1 cellular context compared by ENCODE assay signal in the genomic region with DNA sequence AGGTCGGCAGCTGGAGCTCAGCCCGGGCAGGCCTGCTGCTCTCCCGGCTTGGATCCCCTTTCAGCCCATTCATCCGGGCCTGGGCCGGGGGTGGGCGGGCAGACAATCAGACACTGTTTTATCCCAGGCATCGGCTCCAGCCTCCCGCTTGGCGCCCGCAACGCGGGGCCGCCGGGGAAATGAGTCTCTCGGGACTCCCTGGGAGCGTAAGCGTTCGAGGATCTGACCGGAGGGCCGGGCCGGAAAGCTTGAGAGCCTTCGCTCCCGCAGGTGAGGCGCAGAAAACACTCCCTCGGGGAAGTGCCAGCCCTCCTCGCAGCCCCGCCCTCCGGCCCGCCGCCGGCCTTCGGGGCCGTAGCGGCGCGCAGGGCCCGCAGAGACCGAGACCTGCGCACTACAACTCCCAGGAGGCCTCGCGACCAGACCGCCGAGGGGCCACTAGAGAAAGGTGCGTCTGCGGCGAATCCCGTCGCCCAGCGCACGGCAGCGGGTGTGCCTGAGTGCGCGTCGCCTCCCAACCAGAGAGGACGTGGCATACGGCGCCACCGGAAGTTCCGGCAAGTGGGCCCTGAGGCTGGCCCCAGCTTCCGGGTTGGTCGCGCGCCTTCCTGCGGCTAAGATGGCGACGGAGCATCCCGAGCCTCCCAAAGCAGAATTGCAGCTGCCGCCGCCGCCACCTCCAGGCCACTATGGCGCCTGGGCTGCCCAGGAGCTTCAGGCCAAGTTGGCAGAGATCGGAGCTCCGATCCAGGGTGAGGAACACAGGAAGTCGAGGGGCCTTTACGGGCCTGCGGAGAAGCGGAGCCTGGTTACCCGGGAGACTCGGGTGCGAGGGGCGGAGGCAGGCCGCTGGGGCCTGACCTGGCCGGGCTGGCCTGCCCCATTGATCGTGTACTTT.
TF ChIP-seq lines count a peak whose summit lies in the region.

A gene with protein sequence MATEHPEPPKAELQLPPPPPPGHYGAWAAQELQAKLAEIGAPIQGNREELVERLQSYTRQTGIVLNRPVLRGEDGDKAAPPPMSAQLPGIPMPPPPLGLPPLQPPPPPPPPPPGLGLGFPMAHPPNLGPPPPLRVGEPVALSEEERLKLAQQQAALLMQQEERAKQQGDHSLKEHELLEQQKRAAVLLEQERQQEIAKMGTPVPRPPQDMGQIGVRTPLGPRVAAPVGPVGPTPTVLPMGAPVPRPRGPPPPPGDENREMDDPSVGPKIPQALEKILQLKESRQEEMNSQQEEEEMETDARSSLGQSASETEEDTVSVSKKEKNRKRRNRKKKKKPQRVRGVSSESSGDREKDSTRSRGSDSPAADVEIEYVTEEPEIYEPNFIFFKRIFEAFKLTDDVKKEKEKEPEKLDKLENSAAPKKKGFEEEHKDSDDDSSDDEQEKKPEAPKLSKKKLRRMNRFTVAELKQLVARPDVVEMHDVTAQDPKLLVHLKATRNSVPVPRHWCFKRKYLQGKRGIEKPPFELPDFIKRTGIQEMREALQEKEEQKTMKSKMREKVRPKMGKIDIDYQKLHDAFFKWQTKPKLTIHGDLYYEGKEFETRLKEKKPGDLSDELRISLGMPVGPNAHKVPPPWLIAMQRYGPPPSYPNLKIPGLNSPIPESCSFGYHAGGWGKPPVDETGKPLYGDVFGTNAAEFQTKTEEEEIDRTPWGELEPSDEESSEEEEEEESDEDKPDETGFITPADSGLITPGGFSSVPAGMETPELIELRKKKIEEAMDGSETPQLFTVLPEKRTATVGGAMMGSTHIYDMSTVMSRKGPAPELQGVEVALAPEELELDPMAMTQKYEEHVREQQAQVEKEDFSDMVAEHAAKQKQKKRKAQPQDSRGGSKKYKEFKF (plus strand): TSS at position 599 of the 898 bp plus-strand sequence. CDS start 21 bp downstream, at position 620.

TF ChIP-seq in HepG2, 621 proteins besides CTCF, POLR2A, EP300 and RAD21 (continued from another document and continues in another):
- TF ChIP-seq, protein P1, sequence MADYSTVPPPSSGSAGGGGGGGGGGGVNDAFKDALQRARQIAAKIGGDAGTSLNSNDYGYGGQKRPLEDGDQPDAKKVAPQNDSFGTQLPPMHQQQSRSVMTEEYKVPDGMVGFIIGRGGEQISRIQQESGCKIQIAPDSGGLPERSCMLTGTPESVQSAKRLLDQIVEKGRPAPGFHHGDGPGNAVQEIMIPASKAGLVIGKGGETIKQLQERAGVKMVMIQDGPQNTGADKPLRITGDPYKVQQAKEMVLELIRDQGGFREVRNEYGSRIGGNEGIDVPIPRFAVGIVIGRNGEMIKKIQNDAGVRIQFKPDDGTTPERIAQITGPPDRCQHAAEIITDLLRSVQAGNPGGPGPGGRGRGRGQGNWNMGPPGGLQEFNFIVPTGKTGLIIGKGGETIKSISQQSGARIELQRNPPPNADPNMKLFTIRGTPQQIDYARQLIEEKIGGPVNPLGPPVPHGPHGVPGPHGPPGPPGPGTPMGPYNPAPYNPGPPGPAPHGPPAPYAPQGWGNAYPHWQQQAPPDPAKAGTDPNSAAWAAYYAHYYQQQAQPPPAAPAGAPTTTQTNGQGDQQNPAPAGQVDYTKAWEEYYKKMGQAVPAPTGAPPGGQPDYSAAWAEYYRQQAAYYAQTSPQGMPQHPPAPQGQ (CRISPR knock-in tag; IDR thresholded peaks at IDR 0.05; ENCODE audit: borderline replicate concordance): no peak
- TF ChIP-seq BORCS8-MEF2B (CRISPR knock-in tag; IDR thresholded peaks at IDR 0.05) (peak; percentile 82; the same call in 1 of the 2 replicates), ZNF232 (CRISPR knock-in tag; IDR thresholded peaks at IDR 0.05; ENCODE audit: borderline replicate concordance) (no peak), SP4 (CRISPR knock-in tag; IDR thresholded peaks at IDR 0.05) (peak; percentile 91), ZNF782 (CRISPR knock-in tag; IDR thresholded peaks at IDR 0.05; ENCODE audit: borderline replicate concordance) (no peak), ZNF678 (CRISPR knock-in tag; IDR thresholded peaks at IDR 0.05) (0 out of 2 replicates have a peak, but pooled peaks have one; percentile 44), ZNF878 (CRISPR knock-in tag; IDR thresholded peaks at IDR 0.05) (0 out of 2 replicates have a peak, but pooled peaks have one; percentile 46), SMAD9 (CRISPR knock-in tag; IDR thresholded peaks at IDR 0.05) (0 out of 2 replicates have a peak, but pooled peaks have one; percentile 51), ESRRA (CRISPR knock-in tag; IDR thresholded peaks at IDR 0.05; ENCODE audit: low read depth) (no peak; the same call in 1 of the 2 replicates), MAFK (conservative IDR thresholded peaks at IDR 0.05 in 1 of 2, IDR thresholded peaks at IDR 0.05 in 1 of 2; ENCODE audit: low read length in 2 of 2) (no peak), ZNF781 (CRISPR knock-in tag; IDR thresholded peaks at IDR 0.05; ENCODE audit: borderline replicate concordance, not compliant biosample characterization) (peak; percentile 66), BHLHE40 (IDR thresholded peaks at IDR 0.05; ENCODE audit: low read length) (no peak; the same call in 1 of the 2 replicates), NR1H2 (CRISPR knock-in tag; IDR thresholded peaks at IDR 0.05; ENCODE audit: borderline replicate concordance, low read depth) (no peak), SMARCE1 (IDR thresholded peaks at IDR 0.05; ENCODE audit: borderline replicate concordance) (no peak), ZNF572 (CRISPR knock-in tag; IDR thresholded peaks at IDR 0.05) (peak; percentile 63; the same call in 1 of the 2 replicates), HES4 (CRISPR knock-in tag; IDR thresholded peaks at IDR 0.05; ENCODE audit: borderline replicate concordance) (peak; percentile 71; the same call in 1 of the 2 replicates), SRSF1 (optimal IDR thresholded peaks at IDR 0.05; ENCODE audit: low read depth, low read length) (peak; percentile 73), ZNF549 (CRISPR knock-in tag; IDR thresholded peaks at IDR 0.05) (no peak; the same call in 1 of the 2 replicates), HNRNPLL (IDR thresholded peaks at IDR 0.05; ENCODE audit: low read depth, low read length, poor library complexity, severe bottlenecking) (peak; percentile 92), ZNF614 (CRISPR knock-in tag; IDR thresholded peaks at IDR 0.05; ENCODE audit: borderline replicate concordance) (no peak; the same call in 1 of the 2 replicates), ZNF563 (CRISPR knock-in tag; IDR thresholded peaks at IDR 0.05) (peak; percentile 60), HOXA5 (CRISPR knock-in tag; IDR thresholded peaks at IDR 0.05) (no peak; the same call in 1 of the 2 replicates), PHF5A (CRISPR knock-in tag; IDR thresholded peaks at IDR 0.05; ENCODE audit: low read depth, unreplicated experiment) (no peak), ZNF883 (CRISPR knock-in tag; IDR thresholded peaks at IDR 0.05; ENCODE audit: not compliant biosample characterization) (peak; percentile 59), ZBTB20 (CRISPR knock-in tag; IDR thresholded peaks at IDR 0.05; ENCODE audit: borderline replicate concordance, low read depth) (no peak)
- TF ChIP-seq, protein P2, sequence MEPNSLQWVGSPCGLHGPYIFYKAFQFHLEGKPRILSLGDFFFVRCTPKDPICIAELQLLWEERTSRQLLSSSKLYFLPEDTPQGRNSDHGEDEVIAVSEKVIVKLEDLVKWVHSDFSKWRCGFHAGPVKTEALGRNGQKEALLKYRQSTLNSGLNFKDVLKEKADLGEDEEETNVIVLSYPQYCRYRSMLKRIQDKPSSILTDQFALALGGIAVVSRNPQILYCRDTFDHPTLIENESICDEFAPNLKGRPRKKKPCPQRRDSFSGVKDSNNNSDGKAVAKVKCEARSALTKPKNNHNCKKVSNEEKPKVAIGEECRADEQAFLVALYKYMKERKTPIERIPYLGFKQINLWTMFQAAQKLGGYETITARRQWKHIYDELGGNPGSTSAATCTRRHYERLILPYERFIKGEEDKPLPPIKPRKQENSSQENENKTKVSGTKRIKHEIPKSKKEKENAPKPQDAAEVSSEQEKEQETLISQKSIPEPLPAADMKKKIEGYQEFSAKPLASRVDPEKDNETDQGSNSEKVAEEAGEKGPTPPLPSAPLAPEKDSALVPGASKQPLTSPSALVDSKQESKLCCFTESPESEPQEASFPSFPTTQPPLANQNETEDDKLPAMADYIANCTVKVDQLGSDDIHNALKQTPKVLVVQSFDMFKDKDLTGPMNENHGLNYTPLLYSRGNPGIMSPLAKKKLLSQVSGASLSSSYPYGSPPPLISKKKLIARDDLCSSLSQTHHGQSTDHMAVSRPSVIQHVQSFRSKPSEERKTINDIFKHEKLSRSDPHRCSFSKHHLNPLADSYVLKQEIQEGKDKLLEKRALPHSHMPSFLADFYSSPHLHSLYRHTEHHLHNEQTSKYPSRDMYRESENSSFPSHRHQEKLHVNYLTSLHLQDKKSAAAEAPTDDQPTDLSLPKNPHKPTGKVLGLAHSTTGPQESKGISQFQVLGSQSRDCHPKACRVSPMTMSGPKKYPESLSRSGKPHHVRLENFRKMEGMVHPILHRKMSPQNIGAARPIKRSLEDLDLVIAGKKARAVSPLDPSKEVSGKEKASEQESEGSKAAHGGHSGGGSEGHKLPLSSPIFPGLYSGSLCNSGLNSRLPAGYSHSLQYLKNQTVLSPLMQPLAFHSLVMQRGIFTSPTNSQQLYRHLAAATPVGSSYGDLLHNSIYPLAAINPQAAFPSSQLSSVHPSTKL (CRISPR knock-in tag; IDR thresholded peaks at IDR 0.05): peak; percentile 68
- TF ChIP-seq, protein P3, sequence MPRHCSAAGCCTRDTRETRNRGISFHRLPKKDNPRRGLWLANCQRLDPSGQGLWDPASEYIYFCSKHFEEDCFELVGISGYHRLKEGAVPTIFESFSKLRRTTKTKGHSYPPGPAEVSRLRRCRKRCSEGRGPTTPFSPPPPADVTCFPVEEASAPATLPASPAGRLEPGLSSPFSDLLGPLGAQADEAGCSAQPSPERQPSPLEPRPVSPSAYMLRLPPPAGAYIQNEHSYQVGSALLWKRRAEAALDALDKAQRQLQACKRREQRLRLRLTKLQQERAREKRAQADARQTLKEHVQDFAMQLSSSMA (CRISPR knock-in tag; IDR thresholded peaks at IDR 0.05): peak; percentile 71; the same call in 1 of the 2 replicates
- TF ChIP-seq, protein P4, sequence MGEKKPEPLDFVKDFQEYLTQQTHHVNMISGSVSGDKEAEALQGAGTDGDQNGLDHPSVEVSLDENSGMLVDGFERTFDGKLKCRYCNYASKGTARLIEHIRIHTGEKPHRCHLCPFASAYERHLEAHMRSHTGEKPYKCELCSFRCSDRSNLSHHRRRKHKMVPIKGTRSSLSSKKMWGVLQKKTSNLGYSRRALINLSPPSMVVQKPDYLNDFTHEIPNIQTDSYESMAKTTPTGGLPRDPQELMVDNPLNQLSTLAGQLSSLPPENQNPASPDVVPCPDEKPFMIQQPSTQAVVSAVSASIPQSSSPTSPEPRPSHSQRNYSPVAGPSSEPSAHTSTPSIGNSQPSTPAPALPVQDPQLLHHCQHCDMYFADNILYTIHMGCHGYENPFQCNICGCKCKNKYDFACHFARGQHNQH (CRISPR knock-in tag; IDR thresholded peaks at IDR 0.05): peak; percentile 82
- TF ChIP-seq, protein P5, sequence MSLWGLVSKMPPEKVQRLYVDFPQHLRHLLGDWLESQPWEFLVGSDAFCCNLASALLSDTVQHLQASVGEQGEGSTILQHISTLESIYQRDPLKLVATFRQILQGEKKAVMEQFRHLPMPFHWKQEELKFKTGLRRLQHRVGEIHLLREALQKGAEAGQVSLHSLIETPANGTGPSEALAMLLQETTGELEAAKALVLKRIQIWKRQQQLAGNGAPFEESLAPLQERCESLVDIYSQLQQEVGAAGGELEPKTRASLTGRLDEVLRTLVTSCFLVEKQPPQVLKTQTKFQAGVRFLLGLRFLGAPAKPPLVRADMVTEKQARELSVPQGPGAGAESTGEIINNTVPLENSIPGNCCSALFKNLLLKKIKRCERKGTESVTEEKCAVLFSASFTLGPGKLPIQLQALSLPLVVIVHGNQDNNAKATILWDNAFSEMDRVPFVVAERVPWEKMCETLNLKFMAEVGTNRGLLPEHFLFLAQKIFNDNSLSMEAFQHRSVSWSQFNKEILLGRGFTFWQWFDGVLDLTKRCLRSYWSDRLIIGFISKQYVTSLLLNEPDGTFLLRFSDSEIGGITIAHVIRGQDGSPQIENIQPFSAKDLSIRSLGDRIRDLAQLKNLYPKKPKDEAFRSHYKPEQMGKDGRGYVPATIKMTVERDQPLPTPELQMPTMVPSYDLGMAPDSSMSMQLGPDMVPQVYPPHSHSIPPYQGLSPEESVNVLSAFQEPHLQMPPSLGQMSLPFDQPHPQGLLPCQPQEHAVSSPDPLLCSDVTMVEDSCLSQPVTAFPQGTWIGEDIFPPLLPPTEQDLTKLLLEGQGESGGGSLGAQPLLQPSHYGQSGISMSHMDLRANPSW (CRISPR knock-in tag; IDR thresholded peaks at IDR 0.05; ENCODE audit: borderline replicate concordance): peak; percentile 85; the same call in 1 of the 2 replicates
- TF ChIP-seq, protein P6, sequence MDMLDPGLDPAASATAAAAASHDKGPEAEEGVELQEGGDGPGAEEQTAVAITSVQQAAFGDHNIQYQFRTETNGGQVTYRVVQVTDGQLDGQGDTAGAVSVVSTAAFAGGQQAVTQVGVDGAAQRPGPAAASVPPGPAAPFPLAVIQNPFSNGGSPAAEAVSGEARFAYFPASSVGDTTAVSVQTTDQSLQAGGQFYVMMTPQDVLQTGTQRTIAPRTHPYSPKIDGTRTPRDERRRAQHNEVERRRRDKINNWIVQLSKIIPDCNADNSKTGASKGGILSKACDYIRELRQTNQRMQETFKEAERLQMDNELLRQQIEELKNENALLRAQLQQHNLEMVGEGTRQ (IDR thresholded peaks at IDR 0.05; ENCODE audit: low read depth, low read length): no peak
- TF ChIP-seq, protein P6 (CRISPR knock-in tag; IDR thresholded peaks at IDR 0.05; ENCODE audit: borderline replicate concordance): no peak
- TF ChIP-seq, protein P7, sequence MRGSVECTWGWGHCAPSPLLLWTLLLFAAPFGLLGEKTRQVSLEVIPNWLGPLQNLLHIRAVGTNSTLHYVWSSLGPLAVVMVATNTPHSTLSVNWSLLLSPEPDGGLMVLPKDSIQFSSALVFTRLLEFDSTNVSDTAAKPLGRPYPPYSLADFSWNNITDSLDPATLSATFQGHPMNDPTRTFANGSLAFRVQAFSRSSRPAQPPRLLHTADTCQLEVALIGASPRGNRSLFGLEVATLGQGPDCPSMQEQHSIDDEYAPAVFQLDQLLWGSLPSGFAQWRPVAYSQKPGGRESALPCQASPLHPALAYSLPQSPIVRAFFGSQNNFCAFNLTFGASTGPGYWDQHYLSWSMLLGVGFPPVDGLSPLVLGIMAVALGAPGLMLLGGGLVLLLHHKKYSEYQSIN (CRISPR knock-in tag; IDR thresholded peaks at IDR 0.05; ENCODE audit: borderline replicate concordance): no peak
- TF ChIP-seq, protein P8, sequence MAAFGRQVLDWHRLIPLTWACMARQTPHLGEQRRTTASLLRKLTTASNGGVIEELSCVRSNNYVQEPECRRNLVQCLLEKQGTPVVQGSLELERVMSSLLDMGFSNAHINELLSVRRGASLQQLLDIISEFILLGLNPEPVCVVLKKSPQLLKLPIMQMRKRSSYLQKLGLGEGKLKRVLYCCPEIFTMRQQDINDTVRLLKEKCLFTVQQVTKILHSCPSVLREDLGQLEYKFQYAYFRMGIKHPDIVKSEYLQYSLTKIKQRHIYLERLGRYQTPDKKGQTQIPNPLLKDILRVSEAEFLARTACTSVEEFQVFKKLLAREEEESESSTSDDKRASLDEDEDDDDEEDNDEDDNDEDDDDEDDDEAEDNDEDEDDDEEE (CRISPR knock-in tag; IDR thresholded peaks at IDR 0.05): no peak
